Comparison of ENCODE assay signal across 19 cellular contexts in genomic region chr6:15791401-15792137, GRCh38.
A peak's percentile ranks its signal among the peaks of the same experiment; 100 is the strongest.
DNase-seq lines count a peak whose midpoint lies in the region; ATAC-seq, FAIRE-seq and TF ChIP-seq lines count a peak whose summit lies in the region.
"Had no signal": no experiment of that assay in that cellular context is flagged by ENCODE, and none has a peak within 500 bp of the region (broad histone marks: within the 10 kb centered on the region; RNA-seq: fewer than 3 reads in every experiment).

No MANE protein-coding gene starts in this region.

- H3K36me3 Mint-ChIP-seq in glutamatergic neuron (ENCODE audit: unreplicated experiment) = peaks cover 16% of the 10 kb centered on the region

- H3K4me3 ChIP-seq in SJCRH30 (no peak overlapping the region), pancreas (no peak overlapping the region)
- H3K4me3 ChIP-seq: gastroesophageal sphincter, neural progenitor cell, Peyer's patch, thoracic aorta had no signal

- H3K27me3 ChIP-seq in SJCRH30 (no peaks in the 10 kb centered on the region), pancreas (no peaks in the 10 kb centered on the region)
- H3K27me3 ChIP-seq: gastroesophageal sphincter, neural progenitor cell, Peyer's patch had no signal

- H3K9me3 Mint-ChIP-seq in glutamatergic neuron (ENCODE audit: unreplicated experiment) = peaks cover 4% of the 10 kb centered on the region
- H3K9me3 Mint-ChIP-seq: T-helper 1 cell treated with Interleukin-12 subunit alpha and Interleukin-12 subunit beta and Interleukin-4 antibody, amounts not matched to agents 30 μg/mL and 1 μg/mL, for 36 hours had no signal

- peaks cover 2% of the 10 kb centered on the region for H3K27me3 Mint-ChIP-seq in glutamatergic neuron (ENCODE audit: unreplicated experiment)

- intact Hi-C loops in pancreas (cut with DNase I) = no loop called here

- WGBS in pancreas, 2 donors = 52 to 56% methylated on average over 8 of the region's 8 CpGs

- DNase-seq in Caki2 (ENCODE audit: low read depth) (peak; percentile 41), SJCRH30 (peak; percentile 80 to 89), glutamatergic neuron (peak; percentile 22), pancreas (peak in 3 of 6 donors; percentile 7 to 26 (median 17)), T-helper 1 cell (no peak), RPMI8226 (no peak), NCI-H345 (lab: John Stamatoyannopoulos, UW) (no peak), GDM1 (lab: John Stamatoyannopoulos, UW) (no peak)
- DNase-seq: activated CD4-positive, alpha-beta T cell treated with anti-CD3 and anti-CD28 coated beads for 4 hours; activated T-cell treated with anti-CD3 and anti-CD28 coated beads, Interleukin-2, amount 50 U/mL, for 48 hours; amniotic stem cell; DMS79; effector CD4-positive, alpha-beta T cell; NCI-H1048; Peyer's patch had no signal

- H3K9me3 ChIP-seq in SJCRH30 (replicated peaks) = no peaks in the 10 kb centered on the region
- no peaks in the 10 kb centered on the region for H3K9me3 ChIP-seq in pancreas
- H3K9me3 ChIP-seq: gastroesophageal sphincter, Peyer's patch, thoracic aorta had no signal

- peak; percentile 70 to 89 (median 82) for ATAC-seq in pancreas
- ATAC-seq: gastroesophageal sphincter had no signal

- in situ Hi-C loops in Caki2 (cut with HindIII; ENCODE audit: low pct_unique_long_range_greater_than_20kb, low sequenced_read_pairs) = no loop called here

- peaks cover 35% of the 10 kb centered on the region for H3K4me1 ChIP-seq in SJCRH30
- peaks cover 4 to 15% (median 14%) of the 10 kb centered on the region in 3 donors for H3K4me1 ChIP-seq in pancreas
- H3K4me1 ChIP-seq: gastroesophageal sphincter, neural progenitor cell, Peyer's patch had no signal

- H3K36me3 ChIP-seq in SJCRH30 (no peaks in the 10 kb centered on the region), pancreas (no peaks in the 10 kb centered on the region)
- H3K36me3 ChIP-seq: gastroesophageal sphincter, neural progenitor cell, Peyer's patch, thoracic aorta had no signal

- no peak for TF ChIP-seq CTCF in glutamatergic neuron (IDR thresholded peaks at IDR 0.05; ENCODE audit: partially characterized antibody, unreplicated experiment)
- no peak for TF ChIP-seq CTCF in pancreas (IDR thresholded peaks at IDR 0.05)

- H3K4me1 Mint-ChIP-seq in glutamatergic neuron (ENCODE audit: low read depth, unreplicated experiment) = peaks cover 8% of the 10 kb centered on the region

- H3K4me3 Mint-ChIP-seq in glutamatergic neuron (ENCODE audit: unreplicated experiment) = no peak overlapping the region
- H3K4me3 Mint-ChIP-seq: neural progenitor cell; T-helper 1 cell treated with Interleukin-12 subunit alpha and Interleukin-12 subunit beta and Interleukin-4 antibody, amounts not matched to agents 30 μg/mL and 1 μg/mL, for 36 hours had no signal

- peak overlapping the region; percentile 68 for H3K27ac Mint-ChIP-seq in glutamatergic neuron (ENCODE audit: unreplicated experiment)
- H3K27ac Mint-ChIP-seq: T-helper 1 cell treated with Interleukin-12 subunit alpha and Interleukin-12 subunit beta and Interleukin-4 antibody, amounts not matched to agents 30 μg/mL and 1 μg/mL, for 36 hours had no signal

- H3K27ac ChIP-seq in SJCRH30 (peak overlapping the region; percentile 70), pancreas (peak overlapping the region; percentile 25 to 77 (median 72))
- H3K27ac ChIP-seq: gastroesophageal sphincter, neural progenitor cell, Peyer's patch had no signal

- no peak for FAIRE-seq in pancreas (lab: Jason Lieb, UNC)

Comparison
In these comparisons a context has a peak if more than half of its experiments do, and no peak if none do; other contexts are left out.
1. DNase-seq: peak in Caki2 (single experiment), SJCRH30 (2 of 2) and glutamatergic neuron (single experiment); none in T-helper 1 cell (0 of 5), RPMI8226 (single experiment), NCI-H345 (single experiment) and GDM1 (single experiment).